Comparison of ENCODE assay signal across 11 cellular contexts in genomic region chr18:48897531-48897930, GRCh38. TPM values are rescaled to one million over a fixed set of nuclear protein-coding genes. Genes with fewer than 3 reads are reported as not detected.
A peak's percentile ranks its signal among the peaks of the same experiment; 100 is the strongest.
DNase-seq lines count a peak whose midpoint lies in the region; ATAC-seq and TF ChIP-seq lines count a peak whose summit lies in the region.
"Had no signal": no experiment of that assay in that cellular context is flagged by ENCODE, and none has a peak within 500 bp of the region (broad histone marks: within the 10 kb centered on the region; RNA-seq: fewer than 3 reads in every experiment).

No MANE protein-coding gene starts in this region.

- H3K27me3 ChIP-seq in hepatocyte (no peaks in the 10 kb centered on the region), tibial artery (no peaks in the 10 kb centered on the region)
- H3K27me3 ChIP-seq: esophagus muscularis mucosa had no signal

- H3K79me2 ChIP-seq in hepatocyte, result no peaks in the 10 kb centered on the region

- H3K4me3 ChIP-seq in hepatocyte, result no peak overlapping the region
- H3K4me3 ChIP-seq in tibial artery, result no peak overlapping the region
- H3K4me3 ChIP-seq: esophagus muscularis mucosa, SK-N-MC had no signal

- 96% methylated on average over 5 of the region's 5 CpGs for WGBS in hepatocyte (ENCODE audit: low lambda C conversion rate, missing lambda C conversion rate)

- no peak for TF ChIP-seq CTCF in hepatocyte (IDR thresholded peaks at IDR 0.05; ENCODE audit: poor library complexity)
- no peak for TF ChIP-seq CTCF in tibial artery (IDR thresholded peaks at IDR 0.05)

- DNase-seq in cardiac septum (ENCODE audit: low spot score), result peak; percentile 70
- DNase-seq in left ventricle myocardium superior, result no peak
- peak; percentile 26 for DNase-seq in astrocyte of the hippocampus (ENCODE audit: low read depth, low spot score)
- DNase-seq in hepatocyte (ENCODE audit: low spot score), result peak; percentile 4
- peak in 1 of 2 donors; percentile 73 for DNase-seq in tibial artery
- DNase-seq in NCI-H345 (lab: John Stamatoyannopoulos, UW), result no peak
- no peak for DNase-seq in cortex of kidney (lab: John Stamatoyannopoulos, UW)
- DNase-seq: activated CD8-positive, alpha-beta memory T cell treated with anti-CD3 and anti-CD28 coated beads for 24 hours had no signal

- intact Hi-C loops in cardiac septum (cut with DNase I), result no loop called here
- intact Hi-C loops in left ventricle myocardium superior (cut with micrococcal nuclease), result no loop called here
- intact Hi-C loops in tibial artery (cut with DNase I; ENCODE audit: low total_unique reads), result no loop called here

- no peaks in the 10 kb centered on the region for H3K9me2 ChIP-seq in hepatocyte (replicated peaks; ENCODE audit: insufficient read depth)

- H3K27ac ChIP-seq in hepatocyte, result no peak overlapping the region
- H3K27ac ChIP-seq in tibial artery, result peak overlapping the region; percentile 64 to 65
- H3K27ac ChIP-seq: esophagus muscularis mucosa, SK-N-MC had no signal

- H3K4me1 ChIP-seq in hepatocyte (ENCODE audit: insufficient read depth) (peaks cover 9% of the 10 kb centered on the region), tibial artery (peaks cover 0 to 50% (median 35%) of the 10 kb centered on the region in 4 donors)

- H3K36me3 ChIP-seq in hepatocyte (replicated peaks; ENCODE audit: insufficient read depth, low read depth) (no peaks in the 10 kb centered on the region), tibial artery (no peaks in the 10 kb centered on the region)
- H3K36me3 ChIP-seq: esophagus muscularis mucosa had no signal

- H4K20me1 ChIP-seq in hepatocyte (ENCODE audit: insufficient read depth, poor library complexity, severe bottlenecking), result no peaks in the 10 kb centered on the region

- H3K9me3 ChIP-seq in hepatocyte (ENCODE audit: low read depth), result no peaks in the 10 kb centered on the region
- H3K9me3 ChIP-seq in tibial artery, result no peaks in the 10 kb centered on the region
- H3K9me3 ChIP-seq: esophagus muscularis mucosa had no signal

- ATAC-seq in left ventricle myocardium superior (no peak), HG03565 (IDR thresholded peaks at IDR 0.05; ENCODE audit: unreplicated experiment) (no peak)

- H3K4me2 ChIP-seq in hepatocyte, result no peak overlapping the region

- H2AFZ ChIP-seq in hepatocyte, result no peak overlapping the region

RNA-seq across cellular contexts. Expression of gene SMAD7, which starts 53.2 kb away (rescaled TPM):
- 42.4 TPM for total RNA-seq in cardiac septum
- total RNA-seq in left ventricle myocardium superior, result 13.8 TPM
- total RNA-seq in hepatocyte, result 66.2 and 71.1 TPM in 2 replicates
- polyA plus RNA-seq in hepatocyte, result 61.5 and 65.4 TPM in 2 replicates

Comparison
In these comparisons a context has a peak if more than half of its experiments do, and no peak if none do; other contexts are left out.
1. DNase-seq: peak in cardiac septum (single experiment), astrocyte of the hippocampus (single experiment) and hepatocyte (single experiment); none in left ventricle myocardium superior (single experiment), NCI-H345 (single experiment) and cortex of kidney (single experiment).